17 cellular contexts compared by ENCODE assay signal in the genomic region with DNA sequence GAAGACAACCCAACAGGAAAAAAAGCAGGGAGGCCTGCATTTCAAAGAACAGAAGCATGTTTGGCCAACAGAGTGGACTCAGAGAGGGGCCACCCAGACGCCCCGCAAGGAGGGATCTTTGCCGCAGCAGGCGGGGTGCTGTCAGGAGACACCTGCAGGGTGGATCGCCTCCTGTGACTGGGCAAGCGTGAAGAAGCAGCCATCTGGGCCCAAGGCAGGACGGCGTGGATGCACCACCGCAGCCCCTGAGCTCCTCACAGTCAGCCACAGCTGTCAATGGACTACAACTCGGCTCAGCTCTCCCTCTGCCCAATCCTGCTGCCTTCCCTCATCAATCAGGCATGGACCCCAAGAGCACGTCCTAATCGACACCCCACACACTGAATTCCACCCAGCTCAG.
A peak's percentile ranks its signal among the peaks of the same experiment; 100 is the strongest.
DNase-seq lines count a peak whose midpoint lies in the region; ATAC-seq, FAIRE-seq and TF ChIP-seq lines count a peak whose summit lies in the region.
"Had no signal": no experiment of that assay in that cellular context is flagged by ENCODE, and none has a peak within 500 bp of the region (broad histone marks: within the 10 kb centered on the region; RNA-seq: fewer than 3 reads in every experiment).

No MANE protein-coding gene starts in this region.

- H3K27ac ChIP-seq in BLaER1 (no peak overlapping the region), WERI-Rb-1 (peak overlapping the region; percentile 52)
- no peak overlapping the region for H3K27ac ChIP-seq in BLaER1 treated with 17β-estradiol and CSF1 and Interleukin-3, amounts not matched to agents 10 nM and 100 nM
- H3K27ac ChIP-seq: A549 had no signal

- H3K4me3 ChIP-seq in BLaER1 (no peak overlapping the region), WERI-Rb-1 (ENCODE audit: low read depth, low read length) (no peak overlapping the region)
- no peak overlapping the region for H3K4me3 ChIP-seq in BLaER1 treated with 17β-estradiol and CSF1 and Interleukin-3, amounts not matched to agents 10 nM and 100 nM
- H3K4me3 ChIP-seq: A549 had no signal

- no peaks in the 10 kb centered on the region for H3K27me3 ChIP-seq in BLaER1
- H3K27me3 ChIP-seq in BLaER1 treated with 17β-estradiol and CSF1 and Interleukin-3, amounts not matched to agents 10 nM and 100 nM, result no peaks in the 10 kb centered on the region
- H3K27me3 ChIP-seq in WERI-Rb-1 (ENCODE audit: insufficient read depth, low read depth, severe bottlenecking), result no peaks in the 10 kb centered on the region

- no peak for FAIRE-seq in urothelium cell line (lab: Jason Lieb, UNC)
- FAIRE-seq: A549, GM12892, H54, HepG2, HTR-8/SVneo had no signal

- DNase-seq in NCI-H2171 treated with DMSO at 0.1 percent for 48 hours (lab: John Stamatoyannopoulos, UW) (peak; percentile 71), WERI-Rb-1 (peak; percentile 92), urothelium cell line (ENCODE audit: low spot score) (no peak), GOT3 (lab: John Stamatoyannopoulos, UW) (no peak)
- DNase-seq: Calu3; CD4-positive, CD25-positive, alpha-beta regulatory T cell; DND-41; GDM1 had no signal

- H3K9me3 ChIP-seq in BLaER1, result peaks cover 7% of the 10 kb centered on the region
- H3K9me3 ChIP-seq in BLaER1 treated with 17β-estradiol and CSF1 and Interleukin-3, amounts not matched to agents 10 nM and 100 nM (replicated peaks in 1 of 11), result peaks cover 7 to 11% (median 9%) of the 10 kb centered on the region in 11 experiments; a peak in 16 of 22 replicates
- peaks cover 6% of the 10 kb centered on the region for H3K9me3 ChIP-seq in WERI-Rb-1 (ENCODE audit: severe bottlenecking)
- H3K9me3 ChIP-seq: A549 had no signal

- H3K9ac ChIP-seq in BLaER1, result no peak overlapping the region
- H3K9ac ChIP-seq in BLaER1 treated with 17β-estradiol and CSF1 and Interleukin-3, amounts not matched to agents 10 nM and 100 nM, result no peak overlapping the region

- peaks cover 11% of the 10 kb centered on the region for H3K4me1 ChIP-seq in BLaER1
- H3K4me1 ChIP-seq in BLaER1 treated with 17β-estradiol and CSF1 and Interleukin-3, amounts not matched to agents 10 nM and 100 nM, result peaks cover 0 to 15% (median 9%) of the 10 kb centered on the region in 10 experiments; a peak in 13 of 20 replicates
- H3K4me1 ChIP-seq: A549 had no signal

- peak; percentile 25; the same call in 1 of the 2 replicates for TF ChIP-seq CTCF in WERI-Rb-1 (IDR thresholded peaks at IDR 0.05; ENCODE audit: low read depth, low read length)

- no peak for ATAC-seq in GM19351 (IDR thresholded peaks at IDR 0.05; ENCODE audit: unreplicated experiment)
- ATAC-seq: A549, HCT116, HepG2 had no signal

- no peaks in the 10 kb centered on the region for H3K36me3 ChIP-seq in BLaER1
- no peaks in the 10 kb centered on the region for H3K36me3 ChIP-seq in BLaER1 treated with 17β-estradiol and CSF1 and Interleukin-3, amounts not matched to agents 10 nM and 100 nM
- no peaks in the 10 kb centered on the region for H3K36me3 ChIP-seq in WERI-Rb-1

- peak overlapping the region; percentile 33 for H3K4me2 ChIP-seq in BLaER1
- peak overlapping the region in 8 of 11 experiments; percentile 11 to 65 (median 42); a peak in 12 of 22 replicates for H3K4me2 ChIP-seq in BLaER1 treated with 17β-estradiol and CSF1 and Interleukin-3, amounts not matched to agents 10 nM and 100 nM
- H3K4me2 ChIP-seq: A549 had no signal

- peaks cover 7% of the 10 kb centered on the region; the same call in 1 of the 2 replicates for H4K20me1 ChIP-seq in BLaER1
- peaks cover 0 to 25% (median 0%) of the 10 kb centered on the region in 11 experiments; a peak in 6 of 22 replicates for H4K20me1 ChIP-seq in BLaER1 treated with 17β-estradiol and CSF1 and Interleukin-3, amounts not matched to agents 10 nM and 100 nM

Comparison
In these comparisons a context has a peak if more than half of its experiments do, and no peak if none do; other contexts are left out.
1. DNase-seq: peak in NCI-H2171 treated with DMSO at 0.1 percent for 48 hours (single experiment) and WERI-Rb-1 (single experiment); none in urothelium cell line (single experiment) and GOT3 (single experiment).